ENCODE assay signal across 8 cellular contexts in genomic region chr20:47677314-47678129, GRCh38.
DNase-seq lines count a peak whose midpoint lies in the region; ATAC-seq lines count a peak whose summit lies in the region.

No MANE protein-coding gene starts in this region.

- H3K4me1 ChIP-seq in iPS DF 6.9 (ENCODE audit: control insufficient read depth, insufficient read depth, low read length): no peaks in the 10 kb centered on the region; the same call in 1 of the 2 replicates

- no peaks in the 10 kb centered on the region for H3K9me3 Mint-ChIP-seq in activated naive CD4-positive, alpha-beta T cell treated with anti-CD3 and anti-CD28 coated beads for 36 hours

- no peak for ATAC-seq in GM18511 (IDR thresholded peaks at IDR 0.05; ENCODE audit: unreplicated experiment)

- no peak overlapping the region for H3K27ac ChIP-seq in iPS DF 6.9 (ENCODE audit: low read length)

- no peaks in the 10 kb centered on the region for H3K27me3 ChIP-seq in iPS DF 6.9 (ENCODE audit: control insufficient read depth, insufficient read depth, low read length)

- no peaks in the 10 kb centered on the region for H3K4me1 Mint-ChIP-seq in activated naive CD4-positive, alpha-beta T cell treated with anti-CD3 and anti-CD28 coated beads for 36 hours (ENCODE audit: low read depth)

- intact Hi-C loops in activated naive CD4-positive, alpha-beta T cell treated with anti-CD3 and anti-CD28 coated beads for 36 hours (cut with micrococcal nuclease): loop anchor here (1.0 to 5.0 kb wide), 3 partner anchors 35 to 944 kb away; no protein-coding TSS in a partner anchor

- H3K36me3 Mint-ChIP-seq in activated naive CD4-positive, alpha-beta T cell treated with anti-CD3 and anti-CD28 coated beads for 36 hours (ENCODE audit: low read depth): no peaks in the 10 kb centered on the region

- H3K4me3 ChIP-seq in iPS DF 6.9 (ENCODE audit: low read length): no peak overlapping the region

- no peak overlapping the region for H3K4me3 Mint-ChIP-seq in activated naive CD4-positive, alpha-beta T cell treated with anti-CD3 and anti-CD28 coated beads for 36 hours

- CTCF ChIA-PET in activated naive CD4-positive, alpha-beta T cell treated with anti-CD3 and anti-CD28 coated beads for 36 hours (lab: Charles Lee): interaction anchor here (0.6 to 2.5 kb wide), 20 partner anchors 8 to 969 kb away, joined by 3 to 20 read pairs (median 3); no protein-coding TSS in a partner anchor

- peak; percentile 39 for DNase-seq in DMS53 treated with DMSO at 0.1 percent for 48 hours (lab: John Stamatoyannopoulos, UW; ENCODE audit: unreplicated experiment)
- peak; percentile 70 for DNase-seq in KBM-7
- DNase-seq in SK-MEL-5 (ENCODE audit: low read depth, low spot score): peak; percentile 57
- peak; percentile 71 for DNase-seq in activated naive CD4-positive, alpha-beta T cell treated with anti-CD3 and anti-CD28 coated beads for 36 hours
- DNase-seq in iPS DF 6.9 (ENCODE audit: low read depth, low spot score): peak; percentile 63
- DNase-seq in stimulated activated CD4-positive, alpha-beta T cell treated with anti-CD3 and anti-CD28 coated beads, Interleukin-1b, Interleukin-23, amount 100 ng/mL, for 48 hours: peak; percentile 71
- DNase-seq in ureter (ENCODE audit: low spot score): no peak

- H3K36me3 ChIP-seq in iPS DF 6.9 (ENCODE audit: control insufficient read depth, insufficient read depth, low read length): no peaks in the 10 kb centered on the region

- no peak overlapping the region for H3K27ac Mint-ChIP-seq in activated naive CD4-positive, alpha-beta T cell treated with anti-CD3 and anti-CD28 coated beads for 36 hours

- in situ Hi-C loops in KBM-7 (cut with MboI; ENCODE audit: low pct_unique_long_range_greater_than_20kb, low sequenced_read_pairs) (loop anchor here (10.0 kb wide), 1 partner anchor 937 kb away; no protein-coding TSS in a partner anchor), SK-MEL-5 (cut with HindIII; ENCODE audit: low pct_unique_long_range_greater_than_20kb, low sequenced_read_pairs) (no loop called here)

- no peaks in the 10 kb centered on the region for H3K9me3 ChIP-seq in iPS DF 6.9 (ENCODE audit: control insufficient read depth, insufficient read depth, low read length)

- WGBS in iPS DF 6.9 (ENCODE audit: insufficient coverage, insufficient read length): no CpG with 5 or more reads among the region's 18 CpGs

- no peaks in the 10 kb centered on the region for H3K27me3 Mint-ChIP-seq in activated naive CD4-positive, alpha-beta T cell treated with anti-CD3 and anti-CD28 coated beads for 36 hours (ENCODE audit: low read depth)
